1 cellular context compared by ENCODE assay signal in the genomic region with DNA sequence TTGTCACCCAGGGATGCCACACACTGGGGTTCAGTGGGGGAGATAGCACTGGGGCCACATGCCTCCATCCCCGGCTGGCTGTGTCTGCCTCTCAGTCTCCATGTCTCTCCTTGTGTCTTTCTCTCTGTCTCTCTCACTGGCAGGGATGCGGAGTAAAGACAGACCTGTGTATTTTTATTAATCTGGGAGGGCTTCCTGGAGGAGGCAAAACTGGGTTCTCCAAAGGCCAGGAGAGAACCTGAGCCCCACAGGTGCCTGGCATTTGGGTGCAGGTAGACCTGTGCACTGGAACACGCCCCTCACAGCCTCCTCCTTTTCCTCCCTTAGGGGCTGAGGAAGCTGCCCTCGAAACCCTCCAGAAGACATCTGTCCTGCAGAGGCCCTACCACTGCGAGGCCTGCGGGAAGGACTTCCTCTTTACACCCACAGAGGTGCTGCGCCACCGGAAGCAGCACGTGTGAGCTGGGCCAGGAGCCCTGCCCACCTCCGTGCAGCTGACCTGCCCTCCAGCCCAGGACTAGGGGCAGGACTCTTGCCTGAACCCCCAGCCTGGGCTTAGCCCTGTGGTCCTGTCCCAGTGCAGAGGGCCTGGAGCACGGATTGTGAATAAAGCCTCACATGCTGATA.
TF ChIP-seq lines count a peak whose summit lies in the region.

No MANE protein-coding gene starts in this region.

TF ChIP-seq in GM23338, 12 proteins besides CTCF, POLR2A, EP300 and RAD21 (continued from another document):
- TF ChIP-seq, protein P1, sequence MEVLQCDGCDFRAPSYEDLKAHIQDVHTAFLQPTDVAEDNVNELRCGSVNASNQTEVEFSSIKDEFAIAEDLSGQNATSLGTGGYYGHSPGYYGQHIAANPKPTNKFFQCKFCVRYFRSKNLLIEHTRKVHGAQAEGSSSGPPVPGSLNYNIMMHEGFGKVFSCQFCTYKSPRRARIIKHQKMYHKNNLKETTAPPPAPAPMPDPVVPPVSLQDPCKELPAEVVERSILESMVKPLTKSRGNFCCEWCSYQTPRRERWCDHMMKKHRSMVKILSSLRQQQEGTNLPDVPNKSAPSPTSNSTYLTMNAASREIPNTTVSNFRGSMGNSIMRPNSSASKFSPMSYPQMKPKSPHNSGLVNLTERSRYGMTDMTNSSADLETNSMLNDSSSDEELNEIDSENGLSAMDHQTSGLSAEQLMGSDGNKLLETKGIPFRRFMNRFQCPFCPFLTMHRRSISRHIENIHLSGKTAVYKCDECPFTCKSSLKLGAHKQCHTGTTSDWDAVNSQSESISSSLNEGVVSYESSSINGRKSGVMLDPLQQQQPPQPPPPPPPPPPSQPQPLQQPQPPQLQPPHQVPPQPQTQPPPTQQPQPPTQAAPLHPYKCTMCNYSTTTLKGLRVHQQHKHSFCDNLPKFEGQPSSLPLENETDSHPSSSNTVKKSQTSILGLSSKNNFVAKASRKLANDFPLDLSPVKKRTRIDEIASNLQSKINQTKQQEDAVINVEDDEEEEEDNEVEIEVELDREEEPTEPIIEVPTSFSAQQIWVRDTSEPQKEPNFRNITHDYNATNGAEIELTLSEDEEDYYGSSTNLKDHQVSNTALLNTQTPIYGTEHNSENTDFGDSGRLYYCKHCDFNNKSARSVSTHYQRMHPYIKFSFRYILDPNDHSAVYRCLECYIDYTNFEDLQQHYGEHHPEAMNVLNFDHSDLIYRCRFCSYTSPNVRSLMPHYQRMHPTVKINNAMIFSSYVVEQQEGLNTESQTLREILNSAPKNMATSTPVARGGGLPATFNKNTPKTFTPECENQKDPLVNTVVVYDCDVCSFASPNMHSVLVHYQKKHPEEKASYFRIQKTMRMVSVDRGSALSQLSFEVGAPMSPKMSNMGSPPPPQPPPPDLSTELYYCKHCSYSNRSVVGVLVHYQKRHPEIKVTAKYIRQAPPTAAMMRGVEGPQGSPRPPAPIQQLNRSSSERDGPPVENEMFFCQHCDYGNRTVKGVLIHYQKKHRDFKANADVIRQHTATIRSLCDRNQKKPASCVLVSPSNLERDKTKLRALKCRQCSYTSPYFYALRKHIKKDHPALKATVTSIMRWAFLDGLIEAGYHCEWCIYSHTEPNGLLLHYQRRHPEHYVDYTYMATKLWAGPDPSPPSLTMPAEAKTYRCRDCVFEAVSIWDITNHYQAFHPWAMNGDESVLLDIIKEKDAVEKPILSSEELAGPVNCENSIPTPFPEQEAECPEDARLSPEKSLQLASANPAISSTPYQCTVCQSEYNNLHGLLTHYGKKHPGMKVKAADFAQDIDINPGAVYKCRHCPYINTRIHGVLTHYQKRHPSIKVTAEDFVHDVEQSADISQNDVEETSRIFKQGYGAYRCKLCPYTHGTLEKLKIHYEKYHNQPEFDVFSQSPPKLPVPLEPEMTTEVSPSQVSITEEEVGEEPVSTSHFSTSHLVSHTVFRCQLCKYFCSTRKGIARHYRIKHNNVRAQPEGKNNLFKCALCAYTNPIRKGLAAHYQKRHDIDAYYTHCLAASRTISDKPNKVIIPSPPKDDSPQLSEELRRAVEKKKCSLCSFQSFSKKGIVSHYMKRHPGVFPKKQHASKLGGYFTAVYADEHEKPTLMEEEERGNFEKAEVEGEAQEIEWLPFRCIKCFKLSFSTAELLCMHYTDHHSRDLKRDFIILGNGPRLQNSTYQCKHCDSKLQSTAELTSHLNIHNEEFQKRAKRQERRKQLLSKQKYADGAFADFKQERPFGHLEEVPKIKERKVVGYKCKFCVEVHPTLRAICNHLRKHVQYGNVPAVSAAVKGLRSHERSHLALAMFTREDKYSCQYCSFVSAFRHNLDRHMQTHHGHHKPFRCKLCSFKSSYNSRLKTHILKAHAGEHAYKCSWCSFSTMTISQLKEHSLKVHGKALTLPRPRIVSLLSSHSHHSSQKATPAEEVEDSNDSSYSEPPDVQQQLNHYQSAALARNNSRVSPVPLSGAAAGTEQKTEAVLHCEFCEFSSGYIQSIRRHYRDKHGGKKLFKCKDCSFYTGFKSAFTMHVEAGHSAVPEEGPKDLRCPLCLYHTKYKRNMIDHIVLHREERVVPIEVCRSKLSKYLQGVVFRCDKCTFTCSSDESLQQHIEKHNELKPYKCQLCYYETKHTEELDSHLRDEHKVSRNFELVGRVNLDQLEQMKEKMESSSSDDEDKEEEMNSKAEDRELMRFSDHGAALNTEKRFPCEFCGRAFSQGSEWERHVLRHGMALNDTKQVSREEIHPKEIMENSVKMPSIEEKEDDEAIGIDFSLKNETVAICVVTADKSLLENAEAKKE (CRISPR knock-in tag; IDR thresholded peaks at IDR 0.05), result no peak
- no peak for TF ChIP-seq JUNB (IDR thresholded peaks at IDR 0.05; ENCODE audit: unreplicated experiment)
- TF ChIP-seq NANOG (IDR thresholded peaks at IDR 0.05; ENCODE audit: borderline replicate concordance), result no peak
- TF ChIP-seq EZH2phosphoT487 (IDR thresholded peaks at IDR 0.05; ENCODE audit: unreplicated experiment), result no peak
- TF ChIP-seq STAT1 (IDR thresholded peaks at IDR 0.05; ENCODE audit: unreplicated experiment), result no peak
- no peak for TF ChIP-seq ZNF114 (CRISPR knock-in tag; IDR thresholded peaks at IDR 0.05)
